Comparison of ENCODE assay signal across 1 cellular context in the genomic region with DNA sequence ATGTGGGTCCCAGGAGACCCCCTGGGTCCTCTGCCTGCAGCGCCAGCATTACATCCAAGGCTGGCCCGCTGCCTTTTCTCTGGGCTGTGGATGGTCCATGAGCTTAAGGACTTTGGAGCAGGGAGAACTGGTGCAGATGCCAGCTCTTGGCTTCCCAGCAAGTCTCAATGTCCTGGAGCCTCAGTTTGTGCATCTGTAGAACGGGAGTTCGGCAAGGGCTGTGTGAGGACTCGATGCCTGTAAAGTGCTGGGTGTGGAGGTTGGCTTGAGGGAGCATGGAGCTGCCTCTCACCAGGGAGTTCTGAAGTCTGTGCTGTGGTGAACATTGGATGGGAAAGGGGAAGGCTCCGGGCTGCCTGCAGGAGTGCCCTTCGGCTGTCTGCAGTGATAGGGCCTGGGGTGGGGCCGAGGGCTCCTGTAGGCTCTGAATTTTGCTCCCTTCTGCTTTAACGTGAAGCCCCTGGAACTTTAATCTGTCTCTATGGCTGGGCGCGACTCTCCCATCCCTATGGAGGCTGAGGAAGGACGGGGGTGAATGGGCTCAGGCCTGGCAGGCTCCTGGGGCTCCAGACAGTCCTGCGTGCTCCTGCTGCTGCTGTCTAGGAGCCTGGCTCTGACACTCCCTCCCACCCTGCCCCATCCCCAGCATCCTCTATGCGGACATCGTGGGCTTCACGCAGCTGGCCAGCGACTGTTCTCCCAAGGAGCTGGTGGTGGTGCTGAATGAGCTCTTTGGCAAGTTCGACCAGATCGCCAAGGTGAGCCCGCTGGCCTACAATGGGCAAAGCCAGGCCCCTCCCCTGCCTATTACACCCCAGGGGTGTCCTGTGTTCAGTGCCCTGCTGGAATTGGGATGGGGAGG.
TF ChIP-seq lines count a peak whose summit lies in the region.

No MANE protein-coding gene starts in this region.

TF ChIP-seq in K562, 482 proteins besides CTCF, POLR2A, EP300 and RAD21:
- TF ChIP-seq, protein P1, sequence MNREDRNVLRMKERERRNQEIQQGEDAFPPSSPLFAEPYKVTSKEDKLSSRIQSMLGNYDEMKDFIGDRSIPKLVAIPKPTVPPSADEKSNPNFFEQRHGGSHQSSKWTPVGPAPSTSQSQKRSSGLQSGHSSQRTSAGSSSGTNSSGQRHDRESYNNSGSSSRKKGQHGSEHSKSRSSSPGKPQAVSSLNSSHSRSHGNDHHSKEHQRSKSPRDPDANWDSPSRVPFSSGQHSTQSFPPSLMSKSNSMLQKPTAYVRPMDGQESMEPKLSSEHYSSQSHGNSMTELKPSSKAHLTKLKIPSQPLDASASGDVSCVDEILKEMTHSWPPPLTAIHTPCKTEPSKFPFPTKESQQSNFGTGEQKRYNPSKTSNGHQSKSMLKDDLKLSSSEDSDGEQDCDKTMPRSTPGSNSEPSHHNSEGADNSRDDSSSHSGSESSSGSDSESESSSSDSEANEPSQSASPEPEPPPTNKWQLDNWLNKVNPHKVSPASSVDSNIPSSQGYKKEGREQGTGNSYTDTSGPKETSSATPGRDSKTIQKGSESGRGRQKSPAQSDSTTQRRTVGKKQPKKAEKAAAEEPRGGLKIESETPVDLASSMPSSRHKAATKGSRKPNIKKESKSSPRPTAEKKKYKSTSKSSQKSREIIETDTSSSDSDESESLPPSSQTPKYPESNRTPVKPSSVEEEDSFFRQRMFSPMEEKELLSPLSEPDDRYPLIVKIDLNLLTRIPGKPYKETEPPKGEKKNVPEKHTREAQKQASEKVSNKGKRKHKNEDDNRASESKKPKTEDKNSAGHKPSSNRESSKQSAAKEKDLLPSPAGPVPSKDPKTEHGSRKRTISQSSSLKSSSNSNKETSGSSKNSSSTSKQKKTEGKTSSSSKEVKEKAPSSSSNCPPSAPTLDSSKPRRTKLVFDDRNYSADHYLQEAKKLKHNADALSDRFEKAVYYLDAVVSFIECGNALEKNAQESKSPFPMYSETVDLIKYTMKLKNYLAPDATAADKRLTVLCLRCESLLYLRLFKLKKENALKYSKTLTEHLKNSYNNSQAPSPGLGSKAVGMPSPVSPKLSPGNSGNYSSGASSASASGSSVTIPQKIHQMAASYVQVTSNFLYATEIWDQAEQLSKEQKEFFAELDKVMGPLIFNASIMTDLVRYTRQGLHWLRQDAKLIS (CRISPR knock-in tag; IDR thresholded peaks at IDR 0.05), result no peak
- TF ChIP-seq SRF (CRISPR knock-in tag; IDR thresholded peaks at IDR 0.05) (no peak), POLR2G (IDR thresholded peaks at IDR 0.05; ENCODE audit: low read depth, low read length) (peak; percentile 41), BCOR (IDR thresholded peaks at IDR 0.05) (peak; percentile 47; the same call in 1 of the 2 replicates)
- TF ChIP-seq, protein P2, sequence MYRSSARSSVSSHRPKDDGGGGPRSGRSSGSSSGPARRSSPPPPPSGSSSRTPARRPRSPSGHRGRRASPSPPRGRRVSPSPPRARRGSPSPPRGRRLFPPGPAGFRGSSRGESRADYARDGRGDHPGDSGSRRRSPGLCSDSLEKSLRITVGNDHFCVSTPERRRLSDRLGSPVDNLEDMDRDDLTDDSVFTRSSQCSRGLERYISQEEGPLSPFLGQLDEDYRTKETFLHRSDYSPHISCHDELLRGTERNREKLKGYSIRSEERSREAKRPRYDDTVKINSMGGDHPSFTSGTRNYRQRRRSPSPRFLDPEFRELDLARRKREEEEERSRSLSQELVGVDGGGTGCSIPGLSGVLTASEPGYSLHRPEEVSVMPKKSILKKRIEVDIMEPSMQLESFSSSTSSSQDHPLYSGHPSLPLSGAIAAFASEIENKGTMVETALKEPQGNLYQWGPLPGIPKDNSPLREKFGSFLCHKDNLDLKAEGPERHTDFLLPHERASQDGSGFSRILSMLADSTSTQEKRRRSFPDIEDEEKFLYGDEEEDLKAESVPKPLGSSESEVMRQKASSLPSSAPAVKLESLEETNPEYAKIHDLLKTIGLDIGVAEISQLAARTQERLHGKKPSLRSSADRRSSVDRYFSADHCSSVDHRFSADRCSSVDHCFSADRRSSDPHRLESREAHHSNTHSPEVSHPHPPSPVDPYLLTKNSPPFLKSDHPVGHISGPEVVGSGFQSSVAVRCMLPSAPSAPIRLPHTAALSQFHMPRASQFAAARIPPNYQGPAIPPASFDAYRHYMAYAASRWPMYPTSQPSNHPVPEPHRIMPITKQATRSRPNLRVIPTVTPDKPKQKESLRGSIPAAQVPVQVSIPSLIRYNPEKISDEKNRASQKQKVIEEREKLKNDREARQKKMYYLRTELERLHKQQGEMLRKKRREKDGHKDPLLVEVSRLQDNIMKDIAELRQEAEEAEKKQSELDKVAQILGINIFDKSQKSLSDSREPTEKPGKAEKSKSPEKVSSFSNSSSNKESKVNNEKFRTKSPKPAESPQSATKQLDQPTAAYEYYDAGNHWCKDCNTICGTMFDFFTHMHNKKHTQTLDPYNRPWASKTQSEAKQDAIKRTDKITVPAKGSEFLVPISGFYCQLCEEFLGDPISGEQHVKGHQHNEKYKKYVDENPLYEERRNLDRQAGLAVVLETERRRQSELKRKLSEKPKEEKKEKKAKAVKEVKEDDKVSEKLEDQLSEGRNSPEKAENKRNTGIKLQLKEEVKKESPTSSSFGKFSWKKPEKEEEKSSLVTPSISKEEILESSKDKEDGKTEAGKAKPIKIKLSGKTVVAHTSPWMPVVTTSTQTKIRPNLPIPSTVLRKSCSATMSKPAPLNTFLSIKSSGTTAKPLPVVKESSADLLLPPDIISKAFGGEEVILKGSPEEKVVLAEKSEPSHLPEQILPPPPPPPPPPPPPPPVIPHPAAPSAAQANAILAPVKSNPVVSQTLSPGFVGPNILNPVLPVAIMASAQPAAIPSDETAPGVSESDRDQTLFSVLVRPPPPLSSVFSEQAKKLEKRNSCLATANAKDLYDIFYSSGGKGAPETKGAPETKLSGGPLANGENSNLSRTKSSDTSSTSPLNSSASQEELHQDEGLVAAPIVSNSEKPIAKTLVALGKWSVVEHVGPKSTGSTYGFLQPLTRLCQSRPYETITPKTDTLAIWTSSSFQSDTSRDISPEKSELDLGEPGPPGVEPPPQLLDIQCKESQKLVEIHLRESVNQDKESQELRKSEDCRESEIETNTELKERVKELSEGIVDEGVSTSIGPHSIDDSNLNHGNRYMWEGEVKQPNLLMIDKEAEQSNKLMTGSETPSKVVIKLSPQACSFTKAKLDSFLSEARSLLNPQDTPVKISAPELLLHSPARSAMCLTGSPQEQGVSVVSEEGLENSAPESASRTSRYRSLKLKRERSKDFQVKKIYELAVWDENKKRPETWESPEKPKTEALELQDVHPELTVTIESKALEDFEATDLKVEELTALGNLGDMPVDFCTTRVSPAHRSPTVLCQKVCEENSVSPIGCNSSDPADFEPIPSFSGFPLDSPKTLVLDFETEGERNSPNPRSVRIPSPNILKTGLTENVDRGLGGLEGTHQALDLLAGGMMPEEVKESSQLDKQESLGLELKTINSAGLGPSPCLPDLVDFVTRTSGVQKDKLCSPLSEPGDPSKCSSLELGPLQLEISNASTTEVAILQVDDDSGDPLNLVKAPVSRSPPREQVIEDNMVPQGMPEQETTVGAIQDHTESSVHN (IDR thresholded peaks at IDR 0.05; ENCODE audit: borderline replicate concordance in 1 of 2, low read depth in 1 of 2), result no peak
- TF ChIP-seq, protein P3, sequence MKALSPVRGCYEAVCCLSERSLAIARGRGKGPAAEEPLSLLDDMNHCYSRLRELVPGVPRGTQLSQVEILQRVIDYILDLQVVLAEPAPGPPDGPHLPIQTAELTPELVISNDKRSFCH (CRISPR knock-in tag; IDR thresholded peaks at IDR 0.05), result no peak
- TF ChIP-seq, protein P3 (tag; IDR thresholded peaks at IDR 0.05), result no peak
